ENCODE assay signal across 8 cellular contexts in genomic region chr5:142770650-142771609, GRCh38. TPM values are rescaled to one million over a fixed set of nuclear protein-coding genes. Genes with fewer than 3 reads are reported as not detected.
A peak's percentile ranks its signal among the peaks of the same experiment; 100 is the strongest.
DNase-seq lines count a peak whose midpoint lies in the region; ATAC-seq, FAIRE-seq and TF ChIP-seq lines count a peak whose summit lies in the region.

No MANE protein-coding gene starts in this region.

- H3K9ac ChIP-seq in GM12878 (ENCODE audit: control insufficient read depth, insufficient read depth, low read length), result peak overlapping the region; percentile 30; the same call in 1 of the 2 replicates
- peak overlapping the region; percentile 56 for H3K9ac ChIP-seq in iPS-18a (ENCODE audit: low read length)

- TSS peak; percentile 56 for BruUV-seq in GM12878 (replicated peaks; lab: Mats Ljungman, UMichigan)

- H4K20me1 ChIP-seq in GM12878 (ENCODE audit: control insufficient read depth, insufficient read depth), result no peaks in the 10 kb centered on the region

- no peak for TF ChIP-seq RAD21 in GM12878 (IDR thresholded peaks at IDR 0.05; ENCODE audit: insufficient read depth, low read depth, low read length)

- RAD21 ChIA-PET in GM12878 (lab: Charles Lee; ENCODE audit: unreplicated experiment), result interaction anchor here (1.0 to 1.6 kb wide), 4 partner anchors 37 to 111 kb away, joined by 3 to 9 read pairs (median 3); no protein-coding TSS in a partner anchor

- no peak for FAIRE-seq in GM12878 (lab: Jason Lieb, UNC)

- peak; percentile 82 for DNase-seq in Daoy (ENCODE audit: low read depth)
- peak; percentile 62 for DNase-seq in KBM-7
- DNase-seq in T-helper 9 cell, result peak; percentile 50
- no peak for DNase-seq in GM12878 (ENCODE audit: low read depth, low spot score)
- DNase-seq in gastrocnemius medialis, result peak; percentile 17 to 28
- no peak for DNase-seq in OCI-M2 (lab: John Stamatoyannopoulos, UW; ENCODE audit: unreplicated experiment)

- peak in 1 of 3 experiments; percentile 16; a peak in 1 of 6 replicates for TF ChIP-seq CTCF in GM12878 (IDR thresholded peaks at IDR 0.05 in 2 of 3, conservative IDR thresholded peaks at IDR 0.05 in 1 of 3; ENCODE audit: control insufficient read depth in 2 of 3, extremely low read depth in 1 of 3, insufficient read depth in 1 of 3, low read depth in 3 of 3, low read length in 3 of 3)
- no peak for TF ChIP-seq CTCF in gastrocnemius medialis (IDR thresholded peaks at IDR 0.05 in 4 of 5, conservative IDR thresholded peaks at IDR 0.05 in 1 of 5)

- no peak overlapping the region for H3K27ac ChIP-seq in GM12878 (ENCODE audit: control insufficient read depth, insufficient read depth)
- no peak overlapping the region for H3K27ac ChIP-seq in iPS-18a (ENCODE audit: low read length)
- peak overlapping the region; percentile 71 to 85 (median 76) for H3K27ac ChIP-seq in gastrocnemius medialis

- no peak for TF ChIP-seq EP300 in GM12878 (IDR thresholded peaks at IDR 0.05; ENCODE audit: borderline replicate concordance in 1 of 2, control insufficient read depth in 1 of 2, low read depth in 2 of 2, low read length in 2 of 2)

- H3K4me1 ChIP-seq in GM12878 (ENCODE audit: control insufficient read depth, insufficient read depth, low read length) (peaks cover 5% of the 10 kb centered on the region; the same call in 1 of the 2 replicates), iPS-18a (ENCODE audit: control insufficient read depth, low read depth, low read length) (peaks cover 11% of the 10 kb centered on the region), gastrocnemius medialis (peaks cover 30 to 31% of the 10 kb centered on the region in 2 donors)

- no peak for TF ChIP-seq POLR2A in GM12878 (IDR thresholded peaks at IDR 0.05; ENCODE audit: low read depth, low read length)
- no peak for TF ChIP-seq POLR2A in gastrocnemius medialis (IDR thresholded peaks at IDR 0.05)

- ATAC-seq in GM21737 (IDR thresholded peaks at IDR 0.05; ENCODE audit: unreplicated experiment), result peak; percentile 30
- ATAC-seq in GM12878, result peak; percentile 7
- peak; percentile 43 to 54 for ATAC-seq in gastrocnemius medialis

- peak overlapping the region; percentile 92 for H3K4me2 ChIP-seq in GM12878 (ENCODE audit: control insufficient read depth, insufficient read depth)

- peak overlapping the region; percentile 90 for H2AFZ ChIP-seq in GM12878 (ENCODE audit: control insufficient read depth, low read depth, low read length)

- H3K36me3 ChIP-seq in GM12878 (ENCODE audit: control insufficient read depth in 2 of 2, insufficient read depth in 2 of 2, low read length in 1 of 2) (no peaks in the 10 kb centered on the region), iPS-18a (ENCODE audit: control insufficient read depth, low read depth, low read length) (no peaks in the 10 kb centered on the region), gastrocnemius medialis (no peaks in the 10 kb centered on the region)

- peaks cover 0 to 3% of the 10 kb centered on the region in 2 experiments; a peak in 3 of 4 replicates for H3K27me3 ChIP-seq in GM12878 (replicated peaks in 1 of 2; ENCODE audit: control insufficient read depth in 2 of 2, insufficient read depth in 2 of 2, low read length in 1 of 2)
- peaks cover 29% of the 10 kb centered on the region for H3K27me3 ChIP-seq in iPS-18a (ENCODE audit: control insufficient read depth, insufficient read depth, low read length)
- no peaks in the 10 kb centered on the region for H3K27me3 ChIP-seq in gastrocnemius medialis

- H3K4me3 ChIP-seq in GM12878 (peak overlapping the region; percentile 79), iPS-18a (ENCODE audit: low read length) (peak overlapping the region; percentile 82), gastrocnemius medialis (peak overlapping the region; percentile 78 to 91 (median 88))

- intact Hi-C loops in GM12878 (cut with micrococcal nuclease; ENCODE audit: unreplicated experiment) (no loop called here), gastrocnemius medialis (cut with DNase I; ENCODE audit: low total_unique reads) (loop anchor here (1.0 to 10.0 kb wide), 3 partner anchors 58 to 634 kb away; partner anchors contain the start of gene NR3C1)

- POLR2A ChIA-PET in GM12878 (lab: Charles Lee), result interaction anchor here (0.6 to 2.2 kb wide), 3 partner anchors 13 to 1478 kb away, joined by 3 to 4 read pairs (median 3); no protein-coding TSS in a partner anchor

- CTCF ChIA-PET in GM12878 (lab: Yijun Ruan, JAX), result interaction anchor here (0.6 to 3.5 kb wide), 8 partner anchors 23 to 118 kb away, joined by 3 to 16 read pairs (median 9); no protein-coding TSS in a partner anchor

- SMC1A ChIA-PET in GM12878 (lab: Charles Lee; ENCODE audit: uncharacterized antibody, unreplicated experiment), result interaction anchor here (0.7 to 2.2 kb wide), 4 partner anchors 18 to 96 kb away, joined by 3 to 10 read pairs (median 4); no protein-coding TSS in a partner anchor

- no peaks in the 10 kb centered on the region for H3K9me3 ChIP-seq in GM12878 (replicated peaks; ENCODE audit: control insufficient read depth, insufficient read depth, low read length)
- H3K9me3 ChIP-seq in iPS-18a (ENCODE audit: control insufficient read depth, low read depth, low read length), result no peaks in the 10 kb centered on the region
- no peaks in the 10 kb centered on the region for H3K9me3 ChIP-seq in gastrocnemius medialis

- peaks cover 5% of the 10 kb centered on the region; the same call in 1 of the 2 replicates for H3K79me2 ChIP-seq in GM12878 (ENCODE audit: control insufficient read depth, insufficient read depth, low read length)

- in situ Hi-C loops in KBM-7 (cut with MboI; ENCODE audit: low pct_unique_long_range_greater_than_20kb, low sequenced_read_pairs) (no loop called here), GM12878 (cut with MboI) (no loop called here), gastrocnemius medialis (cut with MboI; ENCODE audit: low sequenced_read_pairs in 4 of 4) (no loop called here)

- 2% methylated on average over 68 of the region's 86 CpGs for WGBS in GM12878 (ENCODE audit: insufficient coverage, insufficient replicate concordance, low lambda C conversion rate, missing lambda C conversion rate)

TF ChIP-seq in GM12878, 131 proteins besides CTCF, POLR2A, EP300 and RAD21 (continues in another document):
- TF ChIP-seq RELB (IDR thresholded peaks at IDR 0.05; ENCODE audit: low read depth) (no peak), RCOR1 (conservative IDR thresholded peaks at IDR 0.05; ENCODE audit: low read depth, low read length) (0 out of 2 replicates have a peak, but pooled peaks have one; percentile 20), BCL11A (IDR thresholded peaks at IDR 0.05; ENCODE audit: low read depth, low read length) (no peak), BHLHE40 (IDR thresholded peaks at IDR 0.05; ENCODE audit: borderline replicate concordance in 1 of 2, low read depth in 2 of 2, low read length in 1 of 2) (peak in 1 of 2 experiments; percentile 44; a peak in 2 of 4 replicates), IKZF1 (conservative IDR thresholded peaks at IDR 0.05) (peak; percentile 70), SMARCA5 (IDR thresholded peaks at IDR 0.05) (peak; percentile 59; the same call in 1 of the 2 replicates), SRF (IDR thresholded peaks at IDR 0.05; ENCODE audit: low read depth in 2 of 2, low read length in 2 of 2) (no peak), GATAD2B (conservative IDR thresholded peaks at IDR 0.05; ENCODE audit: low read depth) (peak; percentile 21; the same call in 1 of the 2 replicates), TCF3 (IDR thresholded peaks at IDR 0.05; ENCODE audit: borderline replicate concordance, insufficient read depth, low read depth, low read length) (no peak)
- TF ChIP-seq, protein P1, sequence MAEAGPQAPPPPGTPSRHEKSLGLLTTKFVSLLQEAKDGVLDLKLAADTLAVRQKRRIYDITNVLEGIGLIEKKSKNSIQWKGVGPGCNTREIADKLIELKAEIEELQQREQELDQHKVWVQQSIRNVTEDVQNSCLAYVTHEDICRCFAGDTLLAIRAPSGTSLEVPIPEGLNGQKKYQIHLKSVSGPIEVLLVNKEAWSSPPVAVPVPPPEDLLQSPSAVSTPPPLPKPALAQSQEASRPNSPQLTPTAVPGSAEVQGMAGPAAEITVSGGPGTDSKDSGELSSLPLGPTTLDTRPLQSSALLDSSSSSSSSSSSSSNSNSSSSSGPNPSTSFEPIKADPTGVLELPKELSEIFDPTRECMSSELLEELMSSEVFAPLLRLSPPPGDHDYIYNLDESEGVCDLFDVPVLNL (IDR thresholded peaks at IDR 0.05; ENCODE audit: low read depth, low read length), result no peak

RNA-seq across cellular contexts. Expression of gene ARHGAP26, which starts 0.8 kb away (rescaled TPM):
- 5.8 and 7.7 TPM in 2 replicates for total RNA-seq in Daoy (2014; rRNA removed; shearing (Covaris generic))
- total RNA-seq in GM12878 (2013; cell fraction: nucleolus; rRNA removed), result 84.5 and 89.8 TPM in 2 replicates
- total RNA-seq in GM12878 (2014; rRNA removed) (17.4 and 17.8 TPM in 2 replicates), GM12878 (2014; rRNA removed; fragmentation: Illumina TruSeq; extraction: Trizol) (17.4 and 19.3 TPM in 2 replicates), GM12878 (2021) (16.5 and 22.6 TPM in 2 replicates), gastrocnemius medialis (10 to 100 TPM in 3 of 4 donors, 1 to 10 TPM in 1; 9.1 to 22.4 (median 13.4) TPM)
- 5.5 TPM for polyA plus RNA-seq in GM12878 (2011; ENCODE audit: low read depth)
- polyA plus RNA-seq in GM12878 (2011; rRNA removed) (40.0 and 41.5 TPM in 2 replicates), GM12878 (2014; fragmentation: Illumina TruSeq; extraction: Trizol) (18.2 and 19.4 TPM in 2 replicates), GM12878 (2014; fragmentation: Nextera tagmentation; extraction: Ambion mirVana) (1 to 10 TPM; 9.4 to 9.8 TPM), GM12878 (2014; rRNA removed) (9.5 and 10.2 TPM in 2 replicates), GM12878 (2016; fragmentation: Nextera tagmentation; extraction: Ambion mirVana) (10 to 100 TPM; 22.5 to 24.3 TPM)
- polyA plus RNA-seq in GM12878 (2011; cell fraction: cytosol; rRNA removed), result 35.6 and 39.3 TPM in 2 replicates
- 62.4 and 90.1 TPM in 2 replicates for polyA plus RNA-seq in GM12878 (2011; cell fraction: nucleus; rRNA removed)
- 7.6 and 12.2 TPM in 2 replicates for polyA plus RNA-seq in GM12878 (2012)
- polyA minus RNA-seq in GM12878 (2011; rRNA and poly(A)+ RNA removed), result 119 and 147 TPM in 2 replicates
- 18.4 and 29.0 TPM in 2 replicates for polyA minus RNA-seq in GM12878 (2011; cell fraction: cytosol; rRNA and poly(A)+ RNA removed)
- 255 and 393 TPM in 2 replicates for polyA minus RNA-seq in GM12878 (2011; cell fraction: nucleus; rRNA and poly(A)+ RNA removed)

Comparison
In these comparisons a context has a peak if more than half of its experiments do, and no peak if none do; other contexts are left out.
1. DNase-seq: peak in Daoy (single experiment), KBM-7 (single experiment), T-helper 9 cell (single experiment) and gastrocnemius medialis (2 of 2); none in GM12878 (single experiment) and OCI-M2 (single experiment).
2. H3K27ac ChIP-seq: peak in gastrocnemius medialis (4 of 4); none in GM12878 (single experiment) and iPS-18a (single experiment).
3. Peak in every context shown above with its lines, with median percentiles within 50 percentile points of each other: ATAC-seq and H3K4me3 ChIP-seq.